9 cellular contexts compared by ENCODE assay signal in the genomic region with DNA sequence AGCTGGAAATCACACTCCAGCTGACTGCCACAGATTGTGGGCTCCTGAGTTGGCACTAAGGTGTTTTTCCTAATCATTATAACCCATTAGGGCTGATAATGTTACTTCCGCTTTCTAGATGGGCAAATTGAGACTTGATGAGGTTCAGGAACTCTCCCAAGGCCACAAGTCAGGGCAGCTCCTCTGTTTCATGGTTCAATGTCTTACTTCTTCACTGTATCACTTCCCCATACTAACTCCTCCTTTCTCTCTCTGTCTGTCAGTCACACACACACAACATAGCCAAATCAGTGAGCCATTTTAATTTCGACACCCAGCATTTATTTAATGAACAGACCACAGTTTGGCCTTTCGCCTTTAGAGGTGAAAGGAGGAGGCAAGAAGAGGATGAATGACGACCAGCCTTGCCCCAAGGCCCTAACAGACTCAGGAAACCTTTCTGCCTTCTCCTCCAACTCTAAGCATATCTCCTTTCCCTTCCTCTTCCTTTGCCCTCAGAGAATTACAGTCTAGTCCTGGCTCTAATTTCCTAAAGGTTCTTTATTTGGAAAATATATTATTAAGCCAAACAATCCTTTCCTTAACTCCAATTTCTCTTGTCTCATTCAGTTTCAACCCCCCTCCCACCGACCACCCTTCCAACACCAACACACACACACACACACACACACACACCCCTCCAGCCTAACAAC. TPM values are rescaled to one million over a fixed set of nuclear protein-coding genes. Genes with fewer than 3 reads are reported as not detected.
DNase-seq lines count a peak whose midpoint lies in the region; ATAC-seq and TF ChIP-seq lines count a peak whose summit lies in the region.
"Had no signal": no experiment of that assay in that cellular context is flagged by ENCODE, and none has a peak within 500 bp of the region (broad histone marks: within the 10 kb centered on the region; RNA-seq: fewer than 3 reads in every experiment).

No MANE protein-coding gene starts in this region.

- H3K4me2 ChIP-seq in hepatocyte, result no peak overlapping the region

- WGBS in hepatocyte (ENCODE audit: low lambda C conversion rate, missing lambda C conversion rate), result 86% methylated on average over 5 of the region's 5 CpGs

- H3K9me2 ChIP-seq in hepatocyte (replicated peaks; ENCODE audit: insufficient read depth), result no peaks in the 10 kb centered on the region

- no peak overlapping the region for H3K4me3 Mint-ChIP-seq in dendritic cell treated with granulocyte-macrophage colony-stimulating factor and Interleukin-4, amounts not matched to agents 40 ng/mL and 50 ng/mL, for 4 days

- DNase-seq in activated T-cell treated with anti-CD3 and anti-CD28 coated beads for 4 hours (no peak), hepatocyte (ENCODE audit: low spot score) (no peak), T1000 (lab: John Stamatoyannopoulos, UW) (no peak), HT-29 (ENCODE audit: low spot score) (no peak)
- DNase-seq: activated naive CD4-positive, alpha-beta T cell treated with Interleukin-2 at 50 U/mL for 16 hours had no signal

- H3K36me3 ChIP-seq in HUES48 (ENCODE audit: control insufficient read depth, insufficient read depth, low read length) (no peaks in the 10 kb centered on the region), hepatocyte (replicated peaks; ENCODE audit: insufficient read depth, low read depth) (no peaks in the 10 kb centered on the region)

- peak overlapping the region; percentile 40 for H3K27ac Mint-ChIP-seq in dendritic cell treated with granulocyte-macrophage colony-stimulating factor and Interleukin-4, amounts not matched to agents 40 ng/mL and 50 ng/mL, for 4 days

- H4K20me1 ChIP-seq in hepatocyte (ENCODE audit: insufficient read depth, poor library complexity, severe bottlenecking), result no peaks in the 10 kb centered on the region

- H3K79me2 ChIP-seq in hepatocyte, result no peaks in the 10 kb centered on the region

- H3K9me3 ChIP-seq in HUES48 (ENCODE audit: control insufficient read depth, insufficient read depth, low read length) (no peaks in the 10 kb centered on the region), hepatocyte (ENCODE audit: low read depth) (no peaks in the 10 kb centered on the region)

- H3K27ac ChIP-seq in HUES48 (ENCODE audit: low read depth, low read length) (peak overlapping the region; percentile 40), hepatocyte (no peak overlapping the region)

- TF ChIP-seq POLR2A in GM18505 (IDR thresholded peaks at IDR 0.05; ENCODE audit: borderline replicate concordance, extremely low read depth, insufficient read depth, insufficient read length), result no peak

- intact Hi-C loops in dendritic cell treated with granulocyte-macrophage colony-stimulating factor and Interleukin-4, amounts not matched to agents 40 ng/mL and 50 ng/mL, for 4 days (cut with micrococcal nuclease), result no loop called here

- H3K27me3 Mint-ChIP-seq in dendritic cell treated with granulocyte-macrophage colony-stimulating factor and Interleukin-4, amounts not matched to agents 40 ng/mL and 50 ng/mL, for 4 days, result no peaks in the 10 kb centered on the region

- no peak overlapping the region for H3K9ac ChIP-seq in HUES48 (ENCODE audit: low read depth, low read length)

- H3K9me3 Mint-ChIP-seq in dendritic cell treated with granulocyte-macrophage colony-stimulating factor and Interleukin-4, amounts not matched to agents 40 ng/mL and 50 ng/mL, for 4 days, result peaks cover 6% of the 10 kb centered on the region

- peaks cover 17% of the 10 kb centered on the region for H3K4me1 Mint-ChIP-seq in dendritic cell treated with granulocyte-macrophage colony-stimulating factor and Interleukin-4, amounts not matched to agents 40 ng/mL and 50 ng/mL, for 4 days (ENCODE audit: low read depth)

- H2AFZ ChIP-seq in hepatocyte, result no peak overlapping the region

- H3K27me3 ChIP-seq in HUES48 (ENCODE audit: control insufficient read depth, insufficient read depth, low read length), result no peaks in the 10 kb centered on the region
- H3K27me3 ChIP-seq in hepatocyte, result no peaks in the 10 kb centered on the region

- peaks cover 45% of the 10 kb centered on the region for H3K4me1 ChIP-seq in HUES48 (ENCODE audit: control insufficient read depth, insufficient read depth, low read length)
- peaks cover 14% of the 10 kb centered on the region for H3K4me1 ChIP-seq in hepatocyte (ENCODE audit: insufficient read depth)

- ATAC-seq in GM18505 (IDR thresholded peaks at IDR 0.05; ENCODE audit: unreplicated experiment) (peak; percentile 97), GM21786 (IDR thresholded peaks at IDR 0.05; ENCODE audit: unreplicated experiment) (peak; percentile 100)

- H3K4me3 ChIP-seq in HUES48 (ENCODE audit: low read depth, low read length) (no peak overlapping the region), hepatocyte (no peak overlapping the region)

- no peak for TF ChIP-seq CTCF in hepatocyte (IDR thresholded peaks at IDR 0.05; ENCODE audit: poor library complexity)

- H3K36me3 Mint-ChIP-seq in dendritic cell treated with granulocyte-macrophage colony-stimulating factor and Interleukin-4, amounts not matched to agents 40 ng/mL and 50 ng/mL, for 4 days (ENCODE audit: low read depth), result no peaks in the 10 kb centered on the region

RNA-seq across cellular contexts. Expression of a gene that starts 18.0 kb away (rescaled TPM):
- total RNA-seq in hepatocyte, result 4.0 and 5.4 TPM in 2 replicates
- 2.2 and 3.3 TPM in 2 replicates for polyA plus RNA-seq in hepatocyte
- total RNA-seq in HT-29 (2014; rRNA removed; shearing (Covaris generic)), result 0.41 and 0.73 TPM in 2 replicates
